1 cellular context compared by ENCODE assay signal in the genomic region with DNA sequence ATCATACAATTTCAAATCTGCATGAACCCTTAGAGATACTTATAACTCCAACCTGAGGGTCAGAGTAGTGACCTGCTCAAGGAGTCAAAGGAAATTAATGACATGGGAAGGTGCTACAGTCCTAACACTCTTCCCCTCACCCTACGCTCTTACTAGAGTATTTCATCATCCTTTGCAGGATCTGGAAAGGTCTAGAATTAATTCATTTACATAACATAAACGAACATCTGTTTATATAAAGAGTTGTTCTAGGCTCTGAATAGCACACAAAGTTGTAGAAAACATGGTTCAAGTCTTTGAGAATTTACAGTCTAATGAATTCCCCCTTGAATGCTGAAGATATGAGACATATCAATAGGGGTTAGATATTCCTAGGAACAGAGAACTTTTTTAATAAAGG.
TF ChIP-seq lines count a peak whose summit lies in the region.

No MANE protein-coding gene starts in this region.

TF ChIP-seq in K562, 482 proteins besides CTCF, POLR2A, EP300 and RAD21 (continued from another document and continues in another):
- TF ChIP-seq ARID1B (IDR thresholded peaks at IDR 0.05) (no peak; the same call in 1 of the 2 replicates), U2AF1 (optimal IDR thresholded peaks at IDR 0.05; ENCODE audit: low read depth, low read length) (no peak), BRD9 (IDR thresholded peaks at IDR 0.05; ENCODE audit: low read depth, partially characterized antibody) (peak; percentile 48), ZNF143 (CRISPR knock-in tag; IDR thresholded peaks at IDR 0.05) (no peak), CBX1 (IDR thresholded peaks at IDR 0.05; ENCODE audit: low read depth) (no peak), RBM22 (IDR thresholded peaks at IDR 0.05; ENCODE audit: low read depth, low read length, poor library complexity, severe bottlenecking) (no peak), TCFL5 (CRISPR knock-in tag; conservative IDR thresholded peaks at IDR 0.05) (no peak), SNIP1 (IDR thresholded peaks at IDR 0.05; ENCODE audit: low read depth) (no peak), TBL1XR1 (IDR thresholded peaks at IDR 0.05; ENCODE audit: low read length in 2 of 2) (no peak), SMC3 (conservative IDR thresholded peaks at IDR 0.05; ENCODE audit: insufficient read depth, low read depth, low read length) (no peak), BRD4 (IDR thresholded peaks at IDR 0.05) (no peak; the same call in 1 of the 2 replicates), ZNF175 (CRISPR knock-in tag; IDR thresholded peaks at IDR 0.05; ENCODE audit: low read depth) (peak; percentile 80; the same call in 1 of the 2 replicates), RFX7 (CRISPR knock-in tag; IDR thresholded peaks at IDR 0.05) (no peak), ZNF347 (CRISPR knock-in tag; IDR thresholded peaks at IDR 0.05; ENCODE audit: low read depth) (no peak), HNRNPH1 (optimal IDR thresholded peaks at IDR 0.05; ENCODE audit: low read depth, low read length) (no peak), MBD2 (IDR thresholded peaks at IDR 0.05; ENCODE audit: borderline replicate concordance, low read depth) (no peak), POLR2AphosphoS2 (IDR thresholded peaks at IDR 0.05; ENCODE audit: low read length) (no peak), ZNF778 (CRISPR knock-in tag; IDR thresholded peaks at IDR 0.05) (no peak), ZBTB17 (CRISPR knock-in tag; IDR thresholded peaks at IDR 0.05) (no peak), RUNX1 (IDR thresholded peaks at IDR 0.05; ENCODE audit: low read depth) (no peak), ZNF3 (CRISPR knock-in tag; IDR thresholded peaks at IDR 0.05) (no peak), ZKSCAN8 (CRISPR knock-in tag; IDR thresholded peaks at IDR 0.05) (0 out of 2 replicates have a peak, but pooled peaks have one; percentile 30), RBM25 (IDR thresholded peaks at IDR 0.05; ENCODE audit: low read depth, low read length, severe bottlenecking) (no peak), EHMT2 (IDR thresholded peaks at IDR 0.05) (no peak), STAT5B (CRISPR knock-in tag; IDR thresholded peaks at IDR 0.05) (no peak), POLR2G (IDR thresholded peaks at IDR 0.05; ENCODE audit: low read depth, low read length) (no peak), ETS2 (tag; IDR thresholded peaks at IDR 0.05; ENCODE audit: borderline replicate concordance, poor library complexity, severe bottlenecking) (no peak), RAD51 (IDR thresholded peaks at IDR 0.05; ENCODE audit: borderline replicate concordance, low read depth) (no peak), ZNF76 (CRISPR knock-in tag; IDR thresholded peaks at IDR 0.05; ENCODE audit: borderline replicate concordance) (no peak), ARNT (IDR thresholded peaks at IDR 0.05) (peak in 1 of 2 experiments; percentile 97; a peak in 2 of 4 replicates), NONO (IDR thresholded peaks at IDR 0.05; ENCODE audit: low read depth in 2 of 2, low read length in 1 of 2) (no peak), SP2 (IDR thresholded peaks at IDR 0.05; ENCODE audit: extremely low read depth, low read depth, low read length, poor library complexity, severe bottlenecking) (no peak), ELF4 (CRISPR knock-in tag; IDR thresholded peaks at IDR 0.05) (no peak), USF2 (CRISPR knock-in tag; IDR thresholded peaks at IDR 0.05) (no peak), NR2C2 (CRISPR knock-in tag; IDR thresholded peaks at IDR 0.05) (no peak), NR2C2 (tag; IDR thresholded peaks at IDR 0.05) (peak; percentile 65; the same call in 1 of the 2 replicates), ERF (CRISPR knock-in tag; IDR thresholded peaks at IDR 0.05) (no peak), REST (CRISPR knock-in tag; IDR thresholded peaks at IDR 0.05; ENCODE audit: low read depth) (no peak), FOXA3 (CRISPR knock-in tag; conservative IDR thresholded peaks at IDR 0.05 in 1 of 2, IDR thresholded peaks at IDR 0.05 in 1 of 2) (no peak), KDM4B (IDR thresholded peaks at IDR 0.05; ENCODE audit: borderline replicate concordance in 2 of 2, low read depth in 1 of 2) (no peak), ZNF436 (CRISPR knock-in tag; IDR thresholded peaks at IDR 0.05) (no peak), TAF1 (IDR thresholded peaks at IDR 0.05; ENCODE audit: control insufficient read depth, extremely low read depth, insufficient read depth, low read length, severe bottlenecking) (no peak), CBFA2T3 (IDR thresholded peaks at IDR 0.05) (no peak), YBX1 (IDR thresholded peaks at IDR 0.05) (no peak), JUNB (CRISPR knock-in tag; conservative IDR thresholded peaks at IDR 0.05) (no peak), ADNP (tag; IDR thresholded peaks at IDR 0.05) (no peak)
- TF ChIP-seq, protein P1, sequence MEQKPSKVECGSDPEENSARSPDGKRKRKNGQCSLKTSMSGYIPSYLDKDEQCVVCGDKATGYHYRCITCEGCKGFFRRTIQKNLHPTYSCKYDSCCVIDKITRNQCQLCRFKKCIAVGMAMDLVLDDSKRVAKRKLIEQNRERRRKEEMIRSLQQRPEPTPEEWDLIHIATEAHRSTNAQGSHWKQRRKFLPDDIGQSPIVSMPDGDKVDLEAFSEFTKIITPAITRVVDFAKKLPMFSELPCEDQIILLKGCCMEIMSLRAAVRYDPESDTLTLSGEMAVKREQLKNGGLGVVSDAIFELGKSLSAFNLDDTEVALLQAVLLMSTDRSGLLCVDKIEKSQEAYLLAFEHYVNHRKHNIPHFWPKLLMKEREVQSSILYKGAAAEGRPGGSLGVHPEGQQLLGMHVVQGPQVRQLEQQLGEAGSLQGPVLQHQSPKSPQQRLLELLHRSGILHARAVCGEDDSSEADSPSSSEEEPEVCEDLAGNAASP (IDR thresholded peaks at IDR 0.05), result no peak
- TF ChIP-seq, protein P2, sequence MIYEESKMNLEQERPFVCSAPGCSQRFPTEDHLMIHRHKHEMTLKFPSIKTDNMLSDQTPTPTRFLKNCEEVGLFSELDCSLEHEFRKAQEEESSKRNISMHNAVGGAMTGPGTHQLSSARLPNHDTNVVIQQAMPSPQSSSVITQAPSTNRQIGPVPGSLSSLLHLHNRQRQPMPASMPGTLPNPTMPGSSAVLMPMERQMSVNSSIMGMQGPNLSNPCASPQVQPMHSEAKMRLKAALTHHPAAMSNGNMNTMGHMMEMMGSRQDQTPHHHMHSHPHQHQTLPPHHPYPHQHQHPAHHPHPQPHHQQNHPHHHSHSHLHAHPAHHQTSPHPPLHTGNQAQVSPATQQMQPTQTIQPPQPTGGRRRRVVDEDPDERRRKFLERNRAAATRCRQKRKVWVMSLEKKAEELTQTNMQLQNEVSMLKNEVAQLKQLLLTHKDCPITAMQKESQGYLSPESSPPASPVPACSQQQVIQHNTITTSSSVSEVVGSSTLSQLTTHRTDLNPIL (CRISPR knock-in tag; IDR thresholded peaks at IDR 0.05), result no peak
- TF ChIP-seq, protein P3, sequence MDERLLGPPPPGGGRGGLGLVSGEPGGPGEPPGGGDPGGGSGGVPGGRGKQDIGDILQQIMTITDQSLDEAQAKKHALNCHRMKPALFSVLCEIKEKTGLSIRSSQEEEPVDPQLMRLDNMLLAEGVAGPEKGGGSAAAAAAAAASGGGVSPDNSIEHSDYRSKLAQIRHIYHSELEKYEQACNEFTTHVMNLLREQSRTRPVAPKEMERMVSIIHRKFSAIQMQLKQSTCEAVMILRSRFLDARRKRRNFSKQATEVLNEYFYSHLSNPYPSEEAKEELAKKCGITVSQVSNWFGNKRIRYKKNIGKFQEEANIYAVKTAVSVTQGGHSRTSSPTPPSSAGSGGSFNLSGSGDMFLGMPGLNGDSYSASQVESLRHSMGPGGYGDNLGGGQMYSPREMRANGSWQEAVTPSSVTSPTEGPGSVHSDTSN (CRISPR knock-in tag; IDR thresholded peaks at IDR 0.05; ENCODE audit: low read depth), result no peak
- TF ChIP-seq, protein P3 (tag; conservative IDR thresholded peaks at IDR 0.05; ENCODE audit: low read depth), result no peak
- TF ChIP-seq, protein P4, sequence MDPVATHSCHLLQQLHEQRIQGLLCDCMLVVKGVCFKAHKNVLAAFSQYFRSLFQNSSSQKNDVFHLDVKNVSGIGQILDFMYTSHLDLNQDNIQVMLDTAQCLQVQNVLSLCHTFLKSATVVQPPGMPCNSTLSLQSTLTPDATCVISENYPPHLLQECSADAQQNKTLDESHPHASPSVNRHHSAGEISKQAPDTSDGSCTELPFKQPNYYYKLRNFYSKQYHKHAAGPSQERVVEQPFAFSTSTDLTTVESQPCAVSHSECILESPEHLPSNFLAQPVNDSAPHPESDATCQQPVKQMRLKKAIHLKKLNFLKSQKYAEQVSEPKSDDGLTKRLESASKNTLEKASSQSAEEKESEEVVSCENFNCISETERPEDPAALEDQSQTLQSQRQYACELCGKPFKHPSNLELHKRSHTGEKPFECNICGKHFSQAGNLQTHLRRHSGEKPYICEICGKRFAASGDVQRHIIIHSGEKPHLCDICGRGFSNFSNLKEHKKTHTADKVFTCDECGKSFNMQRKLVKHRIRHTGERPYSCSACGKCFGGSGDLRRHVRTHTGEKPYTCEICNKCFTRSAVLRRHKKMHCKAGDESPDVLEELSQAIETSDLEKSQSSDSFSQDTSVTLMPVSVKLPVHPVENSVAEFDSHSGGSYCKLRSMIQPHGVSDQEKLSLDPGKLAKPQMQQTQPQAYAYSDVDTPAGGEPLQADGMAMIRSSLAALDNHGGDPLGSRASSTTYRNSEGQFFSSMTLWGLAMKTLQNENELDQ (CRISPR knock-in tag; IDR thresholded peaks at IDR 0.05; ENCODE audit: borderline replicate concordance), result no peak
- TF ChIP-seq, protein P5, sequence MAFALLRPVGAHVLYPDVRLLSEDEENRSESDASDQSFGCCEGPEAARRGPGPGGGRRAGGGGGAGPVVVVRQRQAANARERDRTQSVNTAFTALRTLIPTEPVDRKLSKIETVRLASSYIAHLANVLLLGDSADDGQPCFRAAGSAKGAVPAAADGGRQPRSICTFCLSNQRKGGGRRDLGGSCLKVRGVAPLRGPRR (CRISPR knock-in tag; IDR thresholded peaks at IDR 0.05), result no peak
- TF ChIP-seq, protein P6, sequence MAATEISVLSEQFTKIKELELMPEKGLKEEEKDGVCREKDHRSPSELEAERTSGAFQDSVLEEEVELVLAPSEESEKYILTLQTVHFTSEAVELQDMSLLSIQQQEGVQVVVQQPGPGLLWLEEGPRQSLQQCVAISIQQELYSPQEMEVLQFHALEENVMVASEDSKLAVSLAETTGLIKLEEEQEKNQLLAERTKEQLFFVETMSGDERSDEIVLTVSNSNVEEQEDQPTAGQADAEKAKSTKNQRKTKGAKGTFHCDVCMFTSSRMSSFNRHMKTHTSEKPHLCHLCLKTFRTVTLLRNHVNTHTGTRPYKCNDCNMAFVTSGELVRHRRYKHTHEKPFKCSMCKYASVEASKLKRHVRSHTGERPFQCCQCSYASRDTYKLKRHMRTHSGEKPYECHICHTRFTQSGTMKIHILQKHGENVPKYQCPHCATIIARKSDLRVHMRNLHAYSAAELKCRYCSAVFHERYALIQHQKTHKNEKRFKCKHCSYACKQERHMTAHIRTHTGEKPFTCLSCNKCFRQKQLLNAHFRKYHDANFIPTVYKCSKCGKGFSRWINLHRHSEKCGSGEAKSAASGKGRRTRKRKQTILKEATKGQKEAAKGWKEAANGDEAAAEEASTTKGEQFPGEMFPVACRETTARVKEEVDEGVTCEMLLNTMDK (IDR thresholded peaks at IDR 0.05; ENCODE audit: borderline replicate concordance, insufficient read depth, low read depth, low read length, poor library complexity, severe bottlenecking), result no peak
- TF ChIP-seq, protein P7, sequence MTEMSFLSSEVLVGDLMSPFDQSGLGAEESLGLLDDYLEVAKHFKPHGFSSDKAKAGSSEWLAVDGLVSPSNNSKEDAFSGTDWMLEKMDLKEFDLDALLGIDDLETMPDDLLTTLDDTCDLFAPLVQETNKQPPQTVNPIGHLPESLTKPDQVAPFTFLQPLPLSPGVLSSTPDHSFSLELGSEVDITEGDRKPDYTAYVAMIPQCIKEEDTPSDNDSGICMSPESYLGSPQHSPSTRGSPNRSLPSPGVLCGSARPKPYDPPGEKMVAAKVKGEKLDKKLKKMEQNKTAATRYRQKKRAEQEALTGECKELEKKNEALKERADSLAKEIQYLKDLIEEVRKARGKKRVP (CRISPR knock-in tag; IDR thresholded peaks at IDR 0.05), result peak; percentile 90
